Comparison of ENCODE assay signal across 28 cellular contexts in the genomic region with DNA sequence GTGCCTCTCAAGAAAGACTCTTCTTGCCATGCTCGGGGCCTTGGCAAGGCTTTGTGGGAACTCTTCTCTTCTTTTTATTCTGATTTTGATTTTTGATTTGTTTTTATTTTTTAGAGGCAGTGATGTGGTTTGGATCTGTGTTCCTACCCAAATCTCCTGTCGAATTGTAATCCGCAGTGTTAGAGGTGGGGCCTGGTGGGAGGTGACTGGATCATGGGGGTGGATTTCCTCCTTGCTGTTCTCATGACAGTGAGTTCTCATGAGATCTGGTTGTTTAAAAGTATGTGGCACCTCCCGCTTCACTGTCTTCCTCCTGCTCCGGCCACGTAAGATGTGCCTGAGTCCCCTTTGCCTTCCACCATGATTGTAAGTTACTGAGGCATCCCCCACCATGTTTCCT.
"Had no signal": no experiment of that assay in that cellular context is flagged by ENCODE, and none has a peak within 500 bp of the region (broad histone marks: within the 10 kb centered on the region; RNA-seq: fewer than 3 reads in every experiment).

No MANE protein-coding gene starts in this region.

- H3K4me1 ChIP-seq: colonic mucosa, gastrocnemius medialis, neural progenitor cell, parathyroid adenoma, right lobe of liver, suprapubic skin, transverse colon, upper lobe of right lung, vagina had no signal

- H3K36me3 ChIP-seq: colonic mucosa, gastrocnemius medialis, neural progenitor cell, right lobe of liver, transverse colon, upper lobe of right lung, vagina had no signal

- H3K27me3 ChIP-seq: colonic mucosa, gastrocnemius medialis, hepatocyte, neural progenitor cell, right lobe of liver, suprapubic skin, transverse colon, upper lobe of right lung, vagina had no signal

- H3K4me3 ChIP-seq: colonic mucosa, gastrocnemius medialis, hepatocyte, neural progenitor cell, right lobe of liver, suprapubic skin, transverse colon, upper lobe of right lung, vagina had no signal

- H3K4me1 Mint-ChIP-seq: naive thymus-derived CD8-positive, alpha-beta T cell; stimulated activated naive CD8-positive, alpha-beta T cell treated with anti-CD3 and anti-CD28 coated beads, Interleukin-15, amount 100 ng/mL, for 72 hours had no signal

- H3K27me3 Mint-ChIP-seq: dendritic cell treated with granulocyte-macrophage colony-stimulating factor and Interleukin-4, amounts not matched to agents 40 ng/mL and 50 ng/mL, for 4 days; naive thymus-derived CD8-positive, alpha-beta T cell; progenitor cell of endocrine pancreas; stimulated activated naive CD8-positive, alpha-beta T cell treated with anti-CD3 and anti-CD28 coated beads, Interleukin-15, amount 100 ng/mL, for 72 hours had no signal

- DNase-seq: colonic mucosa; effector CD8-positive, alpha-beta T cell; endodermal cell; foreskin fibroblast; gastrocnemius medialis; kidney; mesenchymal stem cell; naive thymus-derived CD8-positive, alpha-beta T cell; right lobe of liver; small intestine; stimulated activated CD4-positive, alpha-beta T cell treated with anti-CD3 and anti-CD28 coated beads, Interleukin-1b, Interleukin-23, amount 100 ng/mL, for 48 hours; stimulated activated CD4-positive, alpha-beta T cell treated with anti-CD3 and anti-CD28 coated beads, Interleukin-4, amount 100 ng/mL, for 1 hour; stimulated activated CD8-positive, alpha-beta memory T cell treated with anti-CD3 and anti-CD28 coated beads, Interleukin-4, amount 100 ng/mL, for 48 hours; stimulated activated naive CD4-positive, alpha-beta T cell; stimulated activated naive CD8-positive, alpha-beta T cell treated with anti-CD3 and anti-CD28 coated beads, Interleukin-15, amount 100 ng/mL, for 72 hours; transverse colon; upper lobe of right lung had no signal

- ATAC-seq: esophagus mucosa; gastrocnemius medialis; left lobe of liver; naive thymus-derived CD8-positive, alpha-beta T cell; stimulated activated naive CD8-positive, alpha-beta T cell treated with anti-CD3 and anti-CD28 coated beads, Interleukin-15, amount 100 ng/mL, for 72 hours; upper lobe of right lung had no signal

- H3K9me3 Mint-ChIP-seq: dendritic cell treated with granulocyte-macrophage colony-stimulating factor and Interleukin-4, amounts not matched to agents 40 ng/mL and 50 ng/mL, for 4 days; endodermal cell; mesothelial cell of epicardium; naive thymus-derived CD8-positive, alpha-beta T cell; neural progenitor cell; stimulated activated naive CD8-positive, alpha-beta T cell treated with anti-CD3 and anti-CD28 coated beads, Interleukin-15, amount 100 ng/mL, for 72 hours had no signal

- H3K27ac Mint-ChIP-seq: dendritic cell treated with granulocyte-macrophage colony-stimulating factor and Interleukin-4, amounts not matched to agents 40 ng/mL and 50 ng/mL, for 4 days; endodermal cell; mesothelial cell of epicardium; neural progenitor cell; progenitor cell of endocrine pancreas had no signal

- H3K27ac ChIP-seq: colonic mucosa, epithelial cell of prostate, gastrocnemius medialis, hepatocyte, neural progenitor cell, parathyroid adenoma, right lobe of liver, suprapubic skin, transverse colon, upper lobe of right lung, vagina had no signal

- H3K4me3 Mint-ChIP-seq: dendritic cell treated with granulocyte-macrophage colony-stimulating factor and Interleukin-4, amounts not matched to agents 40 ng/mL and 50 ng/mL, for 4 days; endodermal cell; mesothelial cell of epicardium; naive thymus-derived CD8-positive, alpha-beta T cell; neural progenitor cell; stimulated activated naive CD8-positive, alpha-beta T cell treated with anti-CD3 and anti-CD28 coated beads, Interleukin-15, amount 100 ng/mL, for 72 hours had no signal

- H3K36me3 Mint-ChIP-seq: mesothelial cell of epicardium, neural progenitor cell had no signal

- H3K9me3 ChIP-seq: colonic mucosa, gastrocnemius medialis, right lobe of liver, suprapubic skin, transverse colon, upper lobe of right lung, vagina had no signal
